9 cellular contexts compared by ENCODE assay signal in the genomic region with DNA sequence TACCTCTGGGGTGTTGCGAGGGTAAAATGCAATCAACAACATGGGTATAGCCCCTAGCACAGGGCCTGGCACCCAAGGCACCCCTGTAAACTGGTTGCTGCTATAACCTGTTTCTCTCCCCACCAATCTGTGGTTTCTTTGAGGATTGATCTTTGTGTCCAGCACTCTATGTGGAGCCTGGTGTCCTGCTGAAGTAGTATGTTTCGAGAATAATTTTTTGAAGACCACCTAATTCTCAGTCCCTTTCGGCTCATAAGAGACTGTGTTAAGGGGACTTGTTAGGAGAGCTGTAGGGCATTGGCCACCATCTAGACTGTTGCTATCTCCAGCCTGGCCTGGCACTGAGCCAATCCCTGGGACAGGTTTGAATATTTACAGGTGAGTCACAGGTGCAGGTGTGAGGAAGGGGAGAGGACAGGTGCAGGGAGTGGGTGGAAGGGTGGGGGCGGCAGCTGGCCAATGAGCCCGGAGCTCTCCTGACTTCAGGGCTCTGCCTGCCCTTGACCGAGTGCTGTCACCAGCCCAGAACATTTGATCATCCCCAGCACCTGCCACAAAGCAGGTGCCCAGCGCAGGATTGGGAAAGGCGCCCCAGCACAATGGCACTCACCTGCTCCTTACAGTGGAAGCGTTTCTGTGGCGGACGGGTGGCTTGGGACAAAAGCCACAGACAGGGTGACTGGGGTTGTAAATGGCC. TPM values are rescaled to one million over a fixed set of nuclear protein-coding genes. Genes with fewer than 3 reads are reported as not detected.
A peak's percentile ranks its signal among the peaks of the same experiment; 100 is the strongest.
DNase-seq lines count a peak whose midpoint lies in the region; ATAC-seq and TF ChIP-seq lines count a peak whose summit lies in the region.
"Had no signal": no experiment of that assay in that cellular context is flagged by ENCODE, and none has a peak within 500 bp of the region (broad histone marks: within the 10 kb centered on the region; RNA-seq: fewer than 3 reads in every experiment).

No MANE protein-coding gene starts in this region.

- H3K36me3 ChIP-seq in prostate gland (no peaks in the 10 kb centered on the region), suprapubic skin (peaks cover 21% of the 10 kb centered on the region)

- TF ChIP-seq CTCF in LNCaP clone FGC (IDR thresholded peaks at IDR 0.05; ENCODE audit: control insufficient read depth, extremely low read depth, insufficient read depth) (no peak), prostate gland (IDR thresholded peaks at IDR 0.05) (no peak), suprapubic skin (IDR thresholded peaks at IDR 0.05) (no peak)

- no peaks in the 10 kb centered on the region for H3K9me3 ChIP-seq in prostate gland
- H3K9me3 ChIP-seq in suprapubic skin: no peaks in the 10 kb centered on the region

- no peak for TF ChIP-seq EP300 in suprapubic skin (IDR thresholded peaks at IDR 0.05)

- H3K4me1 ChIP-seq in prostate gland (replicated peaks) (peaks cover 26% of the 10 kb centered on the region), suprapubic skin (peaks cover 53% of the 10 kb centered on the region)

- ATAC-seq in esophagus mucosa (peak; percentile 68), HG03175 (IDR thresholded peaks at IDR 0.05; ENCODE audit: unreplicated experiment) (no peak)

- peak; percentile 94 for DNase-seq in LNCaP clone FGC (ENCODE audit: low read depth)
- peak; percentile 95 to 98 for DNase-seq in NCI-H526 (lab: John Stamatoyannopoulos, UW)
- peak; percentile 77 for DNase-seq in prostate gland (ENCODE audit: low spot score)
- no peak for DNase-seq in NCI-H1694 (lab: John Stamatoyannopoulos, UW)
- no peak for DNase-seq in suprapubic skin (ENCODE audit: low spot score in 2 of 2)
- no peak for DNase-seq in midbrain (lab: John Stamatoyannopoulos, UW)

- 59% methylated on average over 11 of the region's 11 CpGs for WGBS in prostate gland
- WGBS in suprapubic skin: 44% methylated on average over 11 of the region's 11 CpGs

- no peak for TF ChIP-seq POLR2A in prostate gland (IDR thresholded peaks at IDR 0.05)
- no peak for TF ChIP-seq POLR2A in suprapubic skin (IDR thresholded peaks at IDR 0.05)

- no peak overlapping the region for H3K4me3 ChIP-seq in LNCaP clone FGC (ENCODE audit: low read depth, low read length)
- H3K4me3 ChIP-seq in prostate gland: no peak overlapping the region
- H3K4me3 ChIP-seq in suprapubic skin: no peak overlapping the region

- no peaks in the 10 kb centered on the region for H3K27me3 ChIP-seq in prostate gland (replicated peaks; ENCODE audit: insufficient read depth)
- no peaks in the 10 kb centered on the region for H3K27me3 ChIP-seq in suprapubic skin

- intact Hi-C loops in prostate gland (cut with DNase I): loop anchor here (5.0 kb wide), 1 partner anchor 197 kb away; no protein-coding TSS in a partner anchor

- peak overlapping the region; percentile 68 to 87 for H3K27ac ChIP-seq in prostate gland
- H3K27ac ChIP-seq in suprapubic skin: no peak overlapping the region
- H3K27ac ChIP-seq: KMS-11 had no signal

RNA-seq across cellular contexts. Expression of gene C20orf144, which starts 8.1 kb away (rescaled TPM):
- total RNA-seq in esophagus mucosa: not detected
- under 1 TPM; 0.14 to 0.91 TPM for total RNA-seq in prostate gland
- total RNA-seq in suprapubic skin: not detected

RNA-seq across cellular contexts. Expression of gene ACTL10, which starts 12.7 kb away (rescaled TPM):
- 2.0 TPM for total RNA-seq in esophagus mucosa
- 1 to 10 TPM; 7.9 to 8.5 TPM for total RNA-seq in prostate gland
- 1 to 10 TPM; 1.3 to 4.9 (median 3.0) TPM for total RNA-seq in suprapubic skin

RNA-seq across cellular contexts. Expression of gene NECAB3, which starts 20.2 kb away (rescaled TPM):
- 8.0 TPM for total RNA-seq in esophagus mucosa
- total RNA-seq in prostate gland: 100 to 1,000 TPM; 142 to 156 TPM
- 10 to 100 TPM; 19.9 to 37.5 (median 22.1) TPM for total RNA-seq in suprapubic skin

RNA-seq across cellular contexts. Expression of gene E2F1, which starts 32.1 kb away (rescaled TPM):
- total RNA-seq in esophagus mucosa (3.7 TPM), prostate gland (10 to 100 TPM in 1 of 2 donors, 1 to 10 TPM in 1; 2.0 to 10.1 TPM), suprapubic skin (1 to 10 TPM; 3.5 to 5.6 (median 4.6) TPM)

Comparison
In these comparisons a context has a peak if more than half of its experiments do, and no peak if none do; other contexts are left out.
1. DNase-seq: peak in LNCaP clone FGC (single experiment), NCI-H526 (2 of 2) and prostate gland (single experiment); none in NCI-H1694 (single experiment), suprapubic skin (0 of 2) and midbrain (single experiment).